In genomic region chr10:127470911-127471310, GRCh38 we compare ENCODE assay signal across 18 cellular contexts.
A peak's percentile ranks its signal among the peaks of the same experiment; 100 is the strongest.
DNase-seq lines count a peak whose midpoint lies in the region; ATAC-seq and TF ChIP-seq lines count a peak whose summit lies in the region.
"Had no signal": no experiment of that assay in that cellular context is flagged by ENCODE, and none has a peak within 500 bp of the region (broad histone marks: within the 10 kb centered on the region; RNA-seq: fewer than 3 reads in every experiment).

No MANE protein-coding gene starts in this region.

- H3K27me3 ChIP-seq in right atrium auricular region (no peaks in the 10 kb centered on the region), esophagus muscularis mucosa (peaks cover 0 to 10% (median 0%) of the 10 kb centered on the region in 4 donors), hepatocyte (peaks cover 8% of the 10 kb centered on the region)
- H3K27me3 ChIP-seq: BLaER1 had no signal

- H4K20me1 ChIP-seq in hepatocyte (ENCODE audit: insufficient read depth, poor library complexity, severe bottlenecking), result no peaks in the 10 kb centered on the region
- H4K20me1 ChIP-seq: BLaER1 had no signal

- no peaks in the 10 kb centered on the region for H3K36me3 ChIP-seq in right atrium auricular region
- no peaks in the 10 kb centered on the region for H3K36me3 ChIP-seq in esophagus muscularis mucosa
- no peaks in the 10 kb centered on the region for H3K36me3 ChIP-seq in hepatocyte (replicated peaks; ENCODE audit: insufficient read depth, low read depth)
- H3K36me3 ChIP-seq: BLaER1 had no signal

- 85% methylated on average over 5 of the region's 5 CpGs for WGBS in esophagus muscularis mucosa
- WGBS in hepatocyte (ENCODE audit: low lambda C conversion rate, missing lambda C conversion rate), result 86% methylated on average over 5 of the region's 5 CpGs

- no peak overlapping the region for H2AFZ ChIP-seq in hepatocyte

- H3K27ac ChIP-seq in right atrium auricular region (no peak overlapping the region), esophagus muscularis mucosa (replicated peaks in 1 of 4) (no peak overlapping the region), hepatocyte (no peak overlapping the region)
- H3K27ac ChIP-seq: BLaER1, C4-2B had no signal

- no peak for ATAC-seq in Right ventricle myocardium inferior
- ATAC-seq: CD8-positive, alpha-beta T cell had no signal

- TF ChIP-seq EP300 in esophagus muscularis mucosa (IDR thresholded peaks at IDR 0.05), result no peak

- no peak overlapping the region for H3K4me2 ChIP-seq in hepatocyte
- H3K4me2 ChIP-seq: BLaER1 had no signal

- H3K9me2 ChIP-seq in hepatocyte (replicated peaks; ENCODE audit: insufficient read depth), result no peaks in the 10 kb centered on the region

- no peak for TF ChIP-seq POLR2A in esophagus muscularis mucosa (IDR thresholded peaks at IDR 0.05; ENCODE audit: low read depth)

- H3K9me3 ChIP-seq in right atrium auricular region (no peaks in the 10 kb centered on the region), esophagus muscularis mucosa (no peaks in the 10 kb centered on the region), hepatocyte (ENCODE audit: low read depth) (no peaks in the 10 kb centered on the region)
- H3K9me3 ChIP-seq: BLaER1, Caco-2 had no signal

- DNase-seq in right atrium auricular region (ENCODE audit: low spot score), result peak; percentile 18
- no peak for DNase-seq in Right ventricle myocardium inferior (ENCODE audit: missing footprints)
- DNase-seq in NCI-H2171 treated with DMSO at 0.1 percent for 48 hours (lab: John Stamatoyannopoulos, UW), result peak; percentile 4
- peak; percentile 64 for DNase-seq in esophagus muscularis mucosa (ENCODE audit: extremely low spot score)
- DNase-seq in retina, result peak; percentile 54
- DNase-seq in activated CD8-positive, alpha-beta memory T cell treated with anti-CD3 and anti-CD28 coated beads, Interleukin-2, amount 50 U/mL, for 48 hours, result no peak
- DNase-seq in GM19238 (ENCODE audit: insufficient read length, low spot score), result no peak
- DNase-seq in hepatocyte (ENCODE audit: low spot score), result no peak
- DNase-seq: Caco-2; CD4-positive, CD25-positive, alpha-beta regulatory T cell; CD8-positive, alpha-beta T cell; DMS153; DND-41; GOT3; H7; HCEC 1CT had no signal

- intact Hi-C loops in Right ventricle myocardium inferior (cut with DNase I) (no loop called here), esophagus muscularis mucosa (cut with DNase I) (no loop called here)

- H3K4me3 ChIP-seq in right atrium auricular region (no peak overlapping the region), esophagus muscularis mucosa (no peak overlapping the region), hepatocyte (no peak overlapping the region)
- H3K4me3 ChIP-seq: BLaER1 had no signal

- H3K4me1 ChIP-seq in right atrium auricular region, result no peaks in the 10 kb centered on the region
- H3K4me1 ChIP-seq in esophagus muscularis mucosa, result no peaks in the 10 kb centered on the region
- no peaks in the 10 kb centered on the region for H3K4me1 ChIP-seq in hepatocyte (ENCODE audit: insufficient read depth)
- H3K4me1 ChIP-seq: BLaER1, Caco-2 had no signal

- TF ChIP-seq CTCF in right atrium auricular region (IDR thresholded peaks at IDR 0.05) (no peak), esophagus muscularis mucosa (IDR thresholded peaks at IDR 0.05) (no peak), hepatocyte (IDR thresholded peaks at IDR 0.05; ENCODE audit: poor library complexity) (no peak)

- H3K79me2 ChIP-seq in hepatocyte, result no peaks in the 10 kb centered on the region

Comparison
In these comparisons a context has a peak if more than half of its experiments do, and no peak if none do; other contexts are left out.
1. DNase-seq: peak in right atrium auricular region (single experiment), NCI-H2171 treated with DMSO at 0.1 percent for 48 hours (single experiment), esophagus muscularis mucosa (single experiment) and retina (single experiment); none in Right ventricle myocardium inferior (single experiment), activated CD8-positive, alpha-beta memory T cell treated with anti-CD3 and anti-CD28 coated beads, Interleukin-2, amount 50 U/mL, for 48 hours (single experiment), GM19238 (single experiment) and hepatocyte (single experiment).